In the genomic region with DNA sequence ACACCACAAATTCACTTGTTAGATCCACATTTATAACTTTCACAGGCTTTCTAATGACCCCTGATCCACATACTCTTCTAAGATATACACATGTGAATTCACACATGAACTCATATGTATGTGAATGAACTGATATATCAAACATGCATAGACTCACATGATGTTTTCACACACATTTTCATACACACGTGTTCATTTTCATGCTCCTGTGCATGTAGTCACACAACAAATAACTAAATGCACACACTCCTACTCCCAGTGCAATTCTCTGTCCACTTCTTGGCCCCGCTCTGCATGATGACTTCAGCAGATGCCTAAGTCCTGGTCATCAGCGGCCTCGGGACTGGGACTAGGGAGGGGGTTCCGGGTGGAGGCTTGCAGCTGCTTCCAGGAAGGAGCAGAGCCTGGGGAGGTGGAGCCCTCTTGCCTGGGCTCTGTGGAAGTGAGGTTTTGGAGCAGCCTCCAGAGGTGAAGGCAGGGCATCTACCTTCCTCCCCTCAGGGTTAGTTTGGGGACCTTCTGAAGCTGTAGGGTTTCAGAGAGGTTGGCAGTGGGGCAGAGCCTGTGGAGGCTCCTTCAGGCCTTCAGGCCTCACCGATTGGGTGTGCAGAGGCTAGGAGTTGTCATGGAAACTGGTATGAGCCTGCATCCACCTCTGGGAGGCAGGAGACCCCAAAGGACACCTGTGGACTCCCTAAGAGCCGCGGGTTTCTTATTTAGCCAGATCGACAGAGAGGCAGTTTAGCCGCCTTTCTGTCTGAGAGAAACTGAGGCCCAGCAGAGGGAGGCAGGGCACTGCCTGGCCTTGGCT, we compare ENCODE assay signal across 9 cellular contexts. TPM values are rescaled to one million over a fixed set of nuclear protein-coding genes. Genes with fewer than 3 reads are reported as not detected.
DNase-seq lines count a peak whose midpoint lies in the region; ATAC-seq and TF ChIP-seq lines count a peak whose summit lies in the region.
"Had no signal": no experiment of that assay in that cellular context is flagged by ENCODE, and none has a peak within 500 bp of the region (broad histone marks: within the 10 kb centered on the region; RNA-seq: fewer than 3 reads in every experiment).

No MANE protein-coding gene starts in this region.

- no peaks in the 10 kb centered on the region for H3K9me3 Mint-ChIP-seq in CD4-positive, alpha-beta T cell

- no peak overlapping the region for H3K4me2 ChIP-seq in Karpas-422 (ENCODE audit: low read depth, low read length, poor library complexity, severe bottlenecking)

- H2AFZ ChIP-seq in Karpas-422 (ENCODE audit: low read length), result no peak overlapping the region

- H4K20me1 ChIP-seq in Karpas-422 (ENCODE audit: insufficient read depth, low read depth, low read length), result no peaks in the 10 kb centered on the region

- H3K36me3 ChIP-seq in RWPE2 (ENCODE audit: low read depth) (peaks cover 36% of the 10 kb centered on the region), mucosa of rectum (ENCODE audit: control insufficient read depth in 2 of 2, insufficient read depth in 2 of 2, low read length in 2 of 2) (peaks cover 16 to 28% of the 10 kb centered on the region in 2 donors), upper lobe of right lung (peaks cover 39% of the 10 kb centered on the region), Karpas-422 (ENCODE audit: insufficient read depth, low read length) (0 out of 2 replicates have a peak, but pooled peaks cover 3% of the 10 kb centered on the region)

- H3K4me3 ChIP-seq in RWPE2 (ENCODE audit: severe bottlenecking), result peak overlapping the region; percentile 68
- H3K4me3 ChIP-seq in mucosa of rectum (ENCODE audit: low read length in 2 of 2), result peak overlapping the region; percentile 78 to 81
- H3K4me3 ChIP-seq in upper lobe of right lung, result peak overlapping the region; percentile 92
- no peak overlapping the region for H3K4me3 ChIP-seq in Karpas-422 (ENCODE audit: low read length)

- intact Hi-C loops in CD4-positive, alpha-beta T cell (cut with DNase I, micrococcal nuclease), result no loop called here
- intact Hi-C loops in upper lobe of right lung (cut with DNase I), result no loop called here

- peaks cover 5% of the 10 kb centered on the region for H3K36me3 Mint-ChIP-seq in CD4-positive, alpha-beta T cell (ENCODE audit: low read depth)

- H3K9me2 ChIP-seq in Karpas-422 (replicated peaks; ENCODE audit: insufficient read depth, low read length), result no peaks in the 10 kb centered on the region

- H3K79me2 ChIP-seq in Karpas-422 (ENCODE audit: low read length), result peaks cover 12% of the 10 kb centered on the region

- CTCF ChIA-PET in CD4-positive, alpha-beta T cell (lab: Charles Lee), result no interaction called here

- POLR2A ChIA-PET in CD4-positive, alpha-beta T cell (lab: Charles Lee), result interaction anchor here (5.1 kb wide), 1 partner anchor 30 kb away, joined by 44 read pairs; a partner anchor contains a TSS

- H3K4me3 Mint-ChIP-seq in CD4-positive, alpha-beta T cell, result peak overlapping the region; percentile 91

- DNase-seq in CD4-positive, alpha-beta T cell, result no peak
- no peak for DNase-seq in RWPE2 (ENCODE audit: low spot score)
- no peak for DNase-seq in epithelial cell of prostate (ENCODE audit: low read depth, low spot score)
- peak; percentile 82 for DNase-seq in upper lobe of right lung
- DNase-seq in Karpas-422, result no peak

- no peak for ATAC-seq in CD4-positive, alpha-beta T cell (ENCODE audit: poor library complexity)
- ATAC-seq in RWPE2 (ENCODE audit: low read depth) (peak; percentile 12), upper lobe of right lung (peak; percentile 21), GM18502 (IDR thresholded peaks at IDR 0.05; ENCODE audit: poor library complexity, unreplicated experiment) (no peak), GM21528 (IDR thresholded peaks at IDR 0.05; ENCODE audit: low FRiP score, unreplicated experiment) (no peak)

- no peaks in the 10 kb centered on the region for H3K27me3 ChIP-seq in CD4-positive, alpha-beta T cell (ENCODE audit: control insufficient read depth, insufficient read depth, low read length)
- H3K27me3 ChIP-seq in RWPE2 (ENCODE audit: insufficient read depth, poor library complexity, severe bottlenecking), result no peaks in the 10 kb centered on the region
- H3K27me3 ChIP-seq in mucosa of rectum (ENCODE audit: control insufficient read depth in 2 of 2, insufficient read depth in 2 of 2, low read length in 2 of 2), result no peaks in the 10 kb centered on the region
- no peaks in the 10 kb centered on the region for H3K27me3 ChIP-seq in upper lobe of right lung
- H3K27me3 ChIP-seq in Karpas-422 (ENCODE audit: low read length), result no peaks in the 10 kb centered on the region

- H3K9ac ChIP-seq in mucosa of rectum (ENCODE audit: low read depth in 1 of 2, low read length in 2 of 2), result peak overlapping the region; percentile 70 to 77
- no peak overlapping the region for H3K9ac ChIP-seq in Karpas-422 (ENCODE audit: low read length)

- H3K27ac ChIP-seq in CD4-positive, alpha-beta T cell (ENCODE audit: low read depth, low read length), result no peak overlapping the region
- peak overlapping the region; percentile 91 for H3K27ac ChIP-seq in RWPE2 (ENCODE audit: poor library complexity, severe bottlenecking)
- peak overlapping the region; percentile 91 for H3K27ac ChIP-seq in epithelial cell of prostate
- peak overlapping the region; percentile 87 to 89 for H3K27ac ChIP-seq in mucosa of rectum (ENCODE audit: low read depth in 2 of 2, low read length in 2 of 2)
- peak overlapping the region; percentile 87 for H3K27ac ChIP-seq in upper lobe of right lung
- no peak overlapping the region for H3K27ac ChIP-seq in Karpas-422 (ENCODE audit: low read length)
- H3K27ac ChIP-seq: HL-60 had no signal

- peak overlapping the region; percentile 68 for H3K27ac Mint-ChIP-seq in CD4-positive, alpha-beta T cell

- no peaks in the 10 kb centered on the region for H3K9me3 ChIP-seq in CD4-positive, alpha-beta T cell (ENCODE audit: control insufficient read depth, low read length)
- no peaks in the 10 kb centered on the region for H3K9me3 ChIP-seq in RWPE2 (ENCODE audit: severe bottlenecking)
- H3K9me3 ChIP-seq in mucosa of rectum (ENCODE audit: control insufficient read depth in 2 of 2, low read length in 2 of 2), result no peaks in the 10 kb centered on the region
- no peaks in the 10 kb centered on the region for H3K9me3 ChIP-seq in upper lobe of right lung
- H3K9me3 ChIP-seq in Karpas-422 (ENCODE audit: low read length), result no peaks in the 10 kb centered on the region

- H3K4me1 Mint-ChIP-seq in CD4-positive, alpha-beta T cell (ENCODE audit: low read depth), result peaks cover 21% of the 10 kb centered on the region

- H3K27me3 Mint-ChIP-seq in CD4-positive, alpha-beta T cell, result no peaks in the 10 kb centered on the region

- no peak for TF ChIP-seq CTCF in CD4-positive, alpha-beta T cell (IDR thresholded peaks at IDR 0.05)
- no peak for TF ChIP-seq CTCF in RWPE2 (IDR thresholded peaks at IDR 0.05; ENCODE audit: poor library complexity, severe bottlenecking)
- TF ChIP-seq CTCF in upper lobe of right lung (IDR thresholded peaks at IDR 0.05), result no peak

- peaks cover 8% of the 10 kb centered on the region for H3K4me1 ChIP-seq in RWPE2 (ENCODE audit: insufficient read depth, poor library complexity, severe bottlenecking)
- peaks cover 24 to 38% of the 10 kb centered on the region in 2 donors for H3K4me1 ChIP-seq in mucosa of rectum (ENCODE audit: control insufficient read depth in 2 of 2, insufficient read depth in 2 of 2, low read length in 2 of 2)
- H3K4me1 ChIP-seq in upper lobe of right lung, result peaks cover 42% of the 10 kb centered on the region
- H3K4me1 ChIP-seq in Karpas-422 (ENCODE audit: low read length), result peaks cover 18% of the 10 kb centered on the region

RNA-seq across cellular contexts. Expression of a gene that starts 1.8 kb away (rescaled TPM):
- 1 to 10 TPM; 9.0 to 9.6 TPM for total RNA-seq in CD4-positive, alpha-beta T cell
- total RNA-seq in upper lobe of right lung, result 50.0 TPM
- total RNA-seq in Karpas-422 (2014; rRNA removed; shearing (Covaris generic); ENCODE audit: low replicate concordance), result 11.3 and 23.9 TPM in 2 replicates

RNA-seq across cellular contexts. Expression of a gene that starts 14.1 kb away (rescaled TPM):
- total RNA-seq in CD4-positive, alpha-beta T cell, result 1 to 10 TPM; 2.7 to 2.8 TPM
- 6.5 TPM for total RNA-seq in upper lobe of right lung
- 14.5 and 17.0 TPM in 2 replicates for total RNA-seq in Karpas-422 (2014; rRNA removed; shearing (Covaris generic); ENCODE audit: low replicate concordance)

RNA-seq across cellular contexts. Expression of a gene that starts 14.1 kb away (rescaled TPM):
- total RNA-seq in CD4-positive, alpha-beta T cell, result 10 to 100 TPM; 28.5 to 31.0 TPM
- total RNA-seq in upper lobe of right lung, result 60.5 TPM
- total RNA-seq in Karpas-422 (2014; rRNA removed; shearing (Covaris generic); ENCODE audit: low replicate concordance), result 86.3 and 93.9 TPM in 2 replicates

RNA-seq across cellular contexts. Expression of a gene that starts 29.5 kb away (rescaled TPM):
- total RNA-seq in CD4-positive, alpha-beta T cell, result 1 to 10 TPM; 1.7 to 3.1 TPM
- 1.6 TPM for total RNA-seq in upper lobe of right lung
- 2.6 and 3.0 TPM in 2 replicates for total RNA-seq in Karpas-422 (2014; rRNA removed; shearing (Covaris generic); ENCODE audit: low replicate concordance)

RNA-seq across cellular contexts. Expression of a gene that starts 29.6 kb away (rescaled TPM):
- total RNA-seq in CD4-positive, alpha-beta T cell, result 10 to 100 TPM; 43.2 to 48.3 TPM
- total RNA-seq in upper lobe of right lung, result 49.2 TPM
- total RNA-seq in Karpas-422 (2014; rRNA removed; shearing (Covaris generic); ENCODE audit: low replicate concordance), result 8.5 and 13.6 TPM in 2 replicates

Comparison
In these comparisons a context has a peak if more than half of its experiments do, and no peak if none do; other contexts are left out.
1. ATAC-seq: peak in RWPE2 (single experiment) and upper lobe of right lung (single experiment); none in CD4-positive, alpha-beta T cell (single experiment), GM18502 (single experiment) and GM21528 (single experiment).
2. H3K27ac ChIP-seq: peak in RWPE2 (single experiment), epithelial cell of prostate (single experiment), mucosa of rectum (2 of 2) and upper lobe of right lung (single experiment); none in CD4-positive, alpha-beta T cell (single experiment) and Karpas-422 (single experiment).